ENCODE assay signal across 8 cellular contexts in the genomic region with DNA sequence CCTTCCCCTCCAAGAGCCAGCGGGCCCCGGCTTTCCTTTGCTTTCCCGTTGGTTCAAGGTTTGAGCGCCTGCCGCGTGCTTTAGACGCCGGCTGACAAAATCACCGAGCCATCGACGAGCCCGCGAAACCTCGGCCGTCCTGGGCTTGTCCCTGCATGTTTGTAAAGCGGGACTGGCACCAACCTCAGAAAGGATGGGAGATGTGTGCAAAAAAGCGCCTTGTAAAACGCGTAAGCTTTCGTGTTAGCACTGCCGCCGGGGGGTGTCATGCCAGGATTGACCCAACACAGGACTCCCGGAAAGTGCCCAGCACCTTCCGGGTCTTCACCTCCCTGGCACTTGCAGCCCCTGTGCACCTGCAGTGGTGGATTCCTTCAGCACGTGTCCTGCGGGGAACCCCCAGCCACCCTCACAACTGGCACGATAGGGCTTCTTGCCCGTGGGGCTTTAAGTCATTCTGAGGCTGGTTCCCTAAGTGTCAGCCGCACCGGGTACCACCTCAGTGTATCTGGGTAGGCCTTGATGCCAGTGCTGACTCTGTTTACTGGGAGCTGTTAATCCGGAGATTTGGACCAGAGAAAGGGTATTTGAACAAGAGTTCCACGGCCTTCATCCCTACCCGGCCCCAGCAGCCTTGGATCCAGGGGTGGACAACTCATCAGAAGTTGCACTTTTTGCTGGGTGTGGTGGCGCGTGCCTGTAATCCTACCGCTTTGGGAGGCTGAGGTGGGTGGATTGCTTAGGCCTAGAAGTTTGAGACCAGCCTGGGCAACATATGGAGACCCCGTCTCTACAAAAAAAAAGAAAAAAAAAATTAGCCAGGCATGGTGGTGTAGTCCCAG. TPM values are rescaled to one million over a fixed set of nuclear protein-coding genes. Genes with fewer than 3 reads are reported as not detected.
DNase-seq lines count a peak whose midpoint lies in the region; ATAC-seq, FAIRE-seq and TF ChIP-seq lines count a peak whose summit lies in the region.

No MANE protein-coding gene starts in this region.

- peaks cover 33 to 58% of the 10 kb centered on the region in 2 donors for H3K4me1 Mint-ChIP-seq in stimulated activated naive B cell treated with anti-CD40 and anti-IgM and Interleukin-4, amounts not matched to agents 10 μg/mL and 1 μg/mL and 100 μg/mL, for 72 hours

- BruUV-seq in K562 (replicated peaks; lab: Mats Ljungman, UMichigan), result TSS peak; percentile 58

- WGBS in K562 (ENCODE audit: insufficient coverage, low coverage, missing lambda C conversion rate), result 9% methylated on average over 36 of the region's 37 CpGs

- H3K9ac ChIP-seq in K562 (ENCODE audit: insufficient read depth in 1 of 2, low read depth in 2 of 2, low read length in 2 of 2), result peak overlapping the region; percentile 85 to 97

- peak overlapping the region; percentile 94 to 97 for H3K4me3 Mint-ChIP-seq in stimulated activated naive B cell treated with anti-CD40 and anti-IgM and Interleukin-4, amounts not matched to agents 10 μg/mL and 1 μg/mL and 100 μg/mL, for 72 hours

- H3K27me3 ChIP-seq in RWPE2 (ENCODE audit: insufficient read depth, poor library complexity, severe bottlenecking), result no peaks in the 10 kb centered on the region
- H3K27me3 ChIP-seq in K562 (ENCODE audit: control insufficient read depth in 2 of 2, insufficient read depth in 2 of 2, low read length in 2 of 2), result no peaks in the 10 kb centered on the region
- H3K27me3 ChIP-seq in lower lobe of right lung (ENCODE audit: low read depth), result no peaks in the 10 kb centered on the region

- ATAC-seq in RWPE2 (ENCODE audit: low read depth) (no peak), K562 (no peak), lower lobe of right lung (no peak), HG03159 (IDR thresholded peaks at IDR 0.05; ENCODE audit: unreplicated experiment) (no peak), HG02623 (IDR thresholded peaks at IDR 0.05; ENCODE audit: unreplicated experiment) (no peak)
- peak; percentile 28 to 30 for ATAC-seq in stimulated activated naive B cell treated with anti-CD40 and anti-IgM and Interleukin-4, amounts not matched to agents 10 μg/mL and 1 μg/mL and 100 μg/mL, for 72 hours (replicated peaks)

- in situ Hi-C loops in K562 (cut with MboI), result loop anchor here (25.0 kb wide), 1 partner anchor 103 kb away; no protein-coding TSS in a partner anchor

- peaks cover 18 to 34% of the 10 kb centered on the region in 2 donors for H3K36me3 Mint-ChIP-seq in stimulated activated naive B cell treated with anti-CD40 and anti-IgM and Interleukin-4, amounts not matched to agents 10 μg/mL and 1 μg/mL and 100 μg/mL, for 72 hours

- POLR2A ChIA-PET in K562 (lab: Yijun Ruan, JAX), result interaction anchor here (0.6 to 1.5 kb wide), 12 partner anchors 8 to 752 kb away, joined by 3 to 6 read pairs (median 4); a partner anchor contains a TSS

- no peaks in the 10 kb centered on the region for H3K27me3 Mint-ChIP-seq in stimulated activated naive B cell treated with anti-CD40 and anti-IgM and Interleukin-4, amounts not matched to agents 10 μg/mL and 1 μg/mL and 100 μg/mL, for 72 hours

- peaks cover 17% of the 10 kb centered on the region for H3K36me3 ChIP-seq in RWPE2 (ENCODE audit: low read depth)
- H3K36me3 ChIP-seq in K562 (ENCODE audit: control insufficient read depth, insufficient read depth, low read length), result peaks cover 15% of the 10 kb centered on the region; the same call in 1 of the 3 replicates
- peaks cover 12% of the 10 kb centered on the region for H3K36me3 ChIP-seq in lower lobe of right lung

- H3K4me3 ChIP-seq in RWPE2 (ENCODE audit: severe bottlenecking) (peak overlapping the region; percentile 97), K562 (peak overlapping the region; percentile 82), lower lobe of right lung (peak overlapping the region; percentile 100)

- no peak for TF ChIP-seq POLR2A in K562 (conservative IDR thresholded peaks at IDR 0.05)

- H3K9me3 Mint-ChIP-seq in stimulated activated naive B cell treated with anti-CD40 and anti-IgM and Interleukin-4, amounts not matched to agents 10 μg/mL and 1 μg/mL and 100 μg/mL, for 72 hours, result no peaks in the 10 kb centered on the region

- TF ChIP-seq EP300 in K562 (IDR thresholded peaks at IDR 0.05; ENCODE audit: low read length), result no peak

- no peak for TF ChIP-seq CTCF in RWPE2 (IDR thresholded peaks at IDR 0.05; ENCODE audit: poor library complexity, severe bottlenecking)
- TF ChIP-seq CTCF in K562 (IDR thresholded peaks at IDR 0.05 in 2 of 3, conservative IDR thresholded peaks at IDR 0.05 in 1 of 3; ENCODE audit: insufficient read depth in 2 of 3, low read depth in 1 of 3, low read length in 3 of 3), result no peak
- TF ChIP-seq CTCF in lower lobe of right lung (IDR thresholded peaks at IDR 0.05), result no peak

- H3K9me3 ChIP-seq in RWPE2 (ENCODE audit: severe bottlenecking) (no peaks in the 10 kb centered on the region), K562 (replicated peaks; ENCODE audit: control insufficient read depth, insufficient read depth, low read depth, low read length) (no peaks in the 10 kb centered on the region), lower lobe of right lung (no peaks in the 10 kb centered on the region)

- peaks cover 34% of the 10 kb centered on the region for H3K79me2 ChIP-seq in K562 (ENCODE audit: control insufficient read depth, insufficient read depth, low read length)

- peak; percentile 59 for FAIRE-seq in K562 (lab: Jason Lieb, UNC)

- intact Hi-C loops in K562 (cut with micrococcal nuclease), result loop anchor here (10.0 kb wide), 1 partner anchor 225 kb away; no protein-coding TSS in a partner anchor
- intact Hi-C loops in lower lobe of right lung (cut with DNase I), result no loop called here

- peaks cover 18% of the 10 kb centered on the region for H4K20me1 ChIP-seq in K562 (replicated peaks; ENCODE audit: control insufficient read depth, insufficient read depth, low read length)

- peaks cover 5% of the 10 kb centered on the region for H3K9me1 ChIP-seq in K562 (ENCODE audit: control insufficient read depth, insufficient read depth, low read length)

- H3K4me2 ChIP-seq in K562 (ENCODE audit: insufficient read depth, low read length), result peak overlapping the region; percentile 87

- CTCF ChIA-PET in K562 (lab: Yijun Ruan, JAX; ENCODE audit: low intra/inter-chr PET ratio), result interaction anchor here (0.6 to 0.7 kb wide), 2 partner anchors 110 to 282 kb away, joined by 3 to 4 read pairs; no protein-coding TSS in a partner anchor

- peak overlapping the region; percentile 99 for H3K27ac Mint-ChIP-seq in stimulated activated naive B cell treated with anti-CD40 and anti-IgM and Interleukin-4, amounts not matched to agents 10 μg/mL and 1 μg/mL and 100 μg/mL, for 72 hours

- DNase-seq in NCI-H146 (lab: John Stamatoyannopoulos, UW), result peak; percentile 39
- DNase-seq in NCI-H146 treated with DMSO at 0.1 percent for 48 hours (lab: John Stamatoyannopoulos, UW; ENCODE audit: unreplicated experiment), result no peak
- DNase-seq in RWPE2 (ENCODE audit: low spot score), result no peak
- DNase-seq in K562 (ENCODE audit: extremely low read depth in 1 of 4, low spot score in 3 of 4), result peak in 1 of 4 experiments; percentile 48
- DNase-seq in lower lobe of right lung, result no peak
- peak; percentile 66 for DNase-seq in stimulated activated naive B cell treated with anti-CD40 and anti-IgM and Interleukin-4, amounts not matched to agents 10 μg/mL and 1 μg/mL and 100 μg/mL, for 72 hours

- H3K4me1 ChIP-seq in RWPE2 (ENCODE audit: insufficient read depth, poor library complexity, severe bottlenecking) (no peaks in the 10 kb centered on the region), K562 (replicated peaks in 1 of 2; ENCODE audit: control insufficient read depth in 2 of 2, insufficient read depth in 2 of 2, low read length in 2 of 2) (peaks cover 19 to 89% of the 10 kb centered on the region in 2 experiments), lower lobe of right lung (peaks cover 33% of the 10 kb centered on the region)

- H2AFZ ChIP-seq in K562 (ENCODE audit: low read depth, low read length), result peak overlapping the region; percentile 71; the same call in 1 of the 2 replicates

- H3K27ac ChIP-seq in RWPE2 (ENCODE audit: poor library complexity, severe bottlenecking) (peak overlapping the region; percentile 67), K562 (ENCODE audit: extremely low read depth, low read depth, low read length) (peak overlapping the region; percentile 82), lower lobe of right lung (peak overlapping the region; percentile 89)

- no peak for TF ChIP-seq RAD21 in K562 (CRISPR knock-in tag; conservative IDR thresholded peaks at IDR 0.05 in 1 of 2, IDR thresholded peaks at IDR 0.05 in 1 of 2)

RNA-seq across cellular contexts. Expression of a gene that starts 0.8 kb away (rescaled TPM):
- 68.1 and 75.3 TPM in 2 replicates for total RNA-seq in K562 (2011; cell fraction: chromatin; rRNA removed; ENCODE audit: low replicate concordance)
- 29.2 and 40.8 TPM in 2 replicates for total RNA-seq in K562 (2011; cell fraction: nucleolus; rRNA removed)
- 60.6 and 70.4 TPM in 2 replicates for total RNA-seq in K562 (2011; cell fraction: nucleoplasm; rRNA removed)
- total RNA-seq in K562 (2014; rRNA removed) (107 and 136 TPM in 2 replicates), K562 (2014; rRNA removed; fragmentation: Illumina TruSeq; extraction: Trizol) (102 and 107 TPM in 2 replicates), K562 (2015; rRNA removed; fragmentation: Illumina TruSeq; extraction: Trizol) (84.5 and 90.0 TPM in 2 replicates), K562 (2021) (83.7 and 87.1 TPM in 2 replicates), lower lobe of right lung (24.3 TPM)
- polyA plus RNA-seq in K562 (2011; rRNA removed) (88.8 and 116 TPM in 2 replicates), K562 (2014; fragmentation: Illumina TruSeq; extraction: Trizol) (33.5 and 44.1 TPM in 2 replicates), K562 (2014; fragmentation: Nextera tagmentation; extraction: Ambion mirVana) (10 to 100 TPM; 13.5 to 17.4 TPM), K562 (2014; rRNA removed) (138 and 144 TPM in 2 replicates)
- 77.7 and 122 TPM in 2 replicates for polyA plus RNA-seq in K562 (2011; cell fraction: cytosol; rRNA removed)
- polyA plus RNA-seq in K562 (2011; cell fraction: nucleus; rRNA removed), result 40.8 and 50.9 TPM in 2 replicates
- polyA plus RNA-seq in K562 (2012), result 37.9 and 163 TPM in 2 replicates
- 36.1 and 37.7 TPM in 2 replicates for polyA minus RNA-seq in K562 (2011; rRNA and poly(A)+ RNA removed)
- 4.4 and 14.6 TPM in 2 replicates for polyA minus RNA-seq in K562 (2011; cell fraction: cytosol; rRNA and poly(A)+ RNA removed)
- polyA minus RNA-seq in K562 (2011; cell fraction: nucleus; rRNA and poly(A)+ RNA removed), result 11.4 and 14.2 TPM in 2 replicates

RNA-seq across cellular contexts. Expression of a gene that starts 1.1 kb away (rescaled TPM):
- total RNA-seq in K562 (2011; cell fraction: chromatin; rRNA removed; ENCODE audit: low replicate concordance), result 40.8 and 141 TPM in 2 replicates
- 87.2 and 95.9 TPM in 2 replicates for total RNA-seq in K562 (2011; cell fraction: nucleolus; rRNA removed)
- 46.2 and 50.4 TPM in 2 replicates for total RNA-seq in K562 (2011; cell fraction: nucleoplasm; rRNA removed)
- 10.0 and 18.0 TPM in 2 replicates for total RNA-seq in K562 (2014; rRNA removed)
- 1.8 and 2.1 TPM in 2 replicates for total RNA-seq in K562 (2014; rRNA removed; fragmentation: Illumina TruSeq; extraction: Trizol)
- total RNA-seq in K562 (2015; rRNA removed; fragmentation: Illumina TruSeq; extraction: Trizol), result 5.1 and 5.7 TPM in 2 replicates
- total RNA-seq in K562 (2021), result 24.8 and 29.8 TPM in 2 replicates
- 6.6 and 9.8 TPM in 2 replicates for polyA plus RNA-seq in K562 (2011; rRNA removed)
- polyA plus RNA-seq in K562 (2011; cell fraction: cytosol; rRNA removed), result 8.0 and 15.3 TPM in 2 replicates
- 105 and 184 TPM in 2 replicates for polyA plus RNA-seq in K562 (2011; cell fraction: nucleus; rRNA removed)
- polyA plus RNA-seq in K562 (2012), result 12.5 and 21.3 TPM in 2 replicates
- polyA plus RNA-seq in K562 (2014; fragmentation: Illumina TruSeq; extraction: Trizol), result 5.3 and 7.2 TPM in 2 replicates
- under 1 TPM; 0.80 to 0.81 TPM for polyA plus RNA-seq in K562 (2014; fragmentation: Nextera tagmentation; extraction: Ambion mirVana)
- polyA plus RNA-seq in K562 (2014; rRNA removed), result 15.2 and 22.7 TPM in 2 replicates
- polyA minus RNA-seq in K562 (2011; rRNA and poly(A)+ RNA removed), result 3.7 and 4.7 TPM in 2 replicates
- 4.6 and 6.4 TPM in 2 replicates for polyA minus RNA-seq in K562 (2011; cell fraction: cytosol; rRNA and poly(A)+ RNA removed)
- 37.2 and 42.8 TPM in 2 replicates for polyA minus RNA-seq in K562 (2011; cell fraction: nucleus; rRNA and poly(A)+ RNA removed)
- total RNA-seq in lower lobe of right lung, result 43.2 TPM

RNA-seq across cellular contexts. Expression of a gene that starts 17.2 kb away (rescaled TPM):
- total RNA-seq in K562 (2011; cell fraction: chromatin; rRNA removed; ENCODE audit: low replicate concordance), result 15.6 and 46.2 TPM in 2 replicates
- 30.3 and 31.2 TPM in 2 replicates for total RNA-seq in K562 (2011; cell fraction: nucleolus; rRNA removed)
- 11.7 and 22.0 TPM in 2 replicates for total RNA-seq in K562 (2011; cell fraction: nucleoplasm; rRNA removed)
- total RNA-seq in K562 (2014; rRNA removed) (18.3 and 21.2 TPM in 2 replicates), K562 (2014; rRNA removed; fragmentation: Illumina TruSeq; extraction: Trizol) (0.99 and 1.2 TPM in 2 replicates), K562 (2015; rRNA removed; fragmentation: Illumina TruSeq; extraction: Trizol) (6.3 and 8.8 TPM in 2 replicates), K562 (2021) (14.9 and 16.7 TPM in 2 replicates), lower lobe of right lung (8.3 TPM)
- polyA plus RNA-seq in K562 (2011; rRNA removed) (2.3 and 4.7 TPM in 2 replicates), K562 (2014; fragmentation: Illumina TruSeq; extraction: Trizol) (1.7 and 5.3 TPM in 2 replicates), K562 (2014; fragmentation: Nextera tagmentation; extraction: Ambion mirVana) (under 1 TPM; 0.24 to 0.34 TPM), K562 (2014; rRNA removed) (12.4 and 17.1 TPM in 2 replicates)
- 3.2 and 5.1 TPM in 2 replicates for polyA plus RNA-seq in K562 (2011; cell fraction: cytosol; rRNA removed)
- 21.2 and 39.0 TPM in 2 replicates for polyA plus RNA-seq in K562 (2011; cell fraction: nucleus; rRNA removed)
- polyA plus RNA-seq in K562 (2012), result 16.5 and 26.3 TPM in 2 replicates
- 1.1 and 1.4 TPM in 2 replicates for polyA minus RNA-seq in K562 (2011; rRNA and poly(A)+ RNA removed)
- polyA minus RNA-seq in K562 (2011; cell fraction: cytosol; rRNA and poly(A)+ RNA removed), result 4.2 and 7.9 TPM in 2 replicates
- 7.3 and 8.8 TPM in 2 replicates for polyA minus RNA-seq in K562 (2011; cell fraction: nucleus; rRNA and poly(A)+ RNA removed)

RNA-seq across cellular contexts. Expression of a gene that starts 55.2 kb away (rescaled TPM):
- total RNA-seq in K562 (2011; cell fraction: chromatin; rRNA removed; ENCODE audit: low replicate concordance), result 96.2 and 235 TPM in 2 replicates
- 109 and 114 TPM in 2 replicates for total RNA-seq in K562 (2011; cell fraction: nucleolus; rRNA removed)
- 104 and 132 TPM in 2 replicates for total RNA-seq in K562 (2011; cell fraction: nucleoplasm; rRNA removed)
- total RNA-seq in K562 (2014; rRNA removed) (35.6 and 35.8 TPM in 2 replicates), K562 (2014; rRNA removed; fragmentation: Illumina TruSeq; extraction: Trizol) (4.3 and 5.2 TPM in 2 replicates), K562 (2015; rRNA removed; fragmentation: Illumina TruSeq; extraction: Trizol) (15.5 and 16.1 TPM in 2 replicates), K562 (2021) (52.8 and 54.2 TPM in 2 replicates), lower lobe of right lung (98.1 TPM)
- polyA plus RNA-seq in K562 (2011; rRNA removed) (13.1 and 18.0 TPM in 2 replicates), K562 (2014; fragmentation: Illumina TruSeq; extraction: Trizol) (13.8 and 24.0 TPM in 2 replicates), K562 (2014; fragmentation: Nextera tagmentation; extraction: Ambion mirVana) (under 1 TPM; 0.45 to 0.92 TPM), K562 (2014; rRNA removed) (31.7 and 32.1 TPM in 2 replicates)
- 18.4 and 29.4 TPM in 2 replicates for polyA plus RNA-seq in K562 (2011; cell fraction: cytosol; rRNA removed)
- 50.2 and 67.4 TPM in 2 replicates for polyA plus RNA-seq in K562 (2011; cell fraction: nucleus; rRNA removed)
- 38.9 and 86.6 TPM in 2 replicates for polyA plus RNA-seq in K562 (2012)
- polyA minus RNA-seq in K562 (2011; rRNA and poly(A)+ RNA removed), result 16.9 and 24.8 TPM in 2 replicates
- polyA minus RNA-seq in K562 (2011; cell fraction: cytosol; rRNA and poly(A)+ RNA removed), result 54.3 and 65.3 TPM in 2 replicates
- polyA minus RNA-seq in K562 (2011; cell fraction: nucleus; rRNA and poly(A)+ RNA removed), result 28.7 and 33.2 TPM in 2 replicates

Comparison
In these comparisons a context has a peak if more than half of its experiments do, and no peak if none do; other contexts are left out.
1. DNase-seq: peak in NCI-H146 (single experiment) and stimulated activated naive B cell treated with anti-CD40 and anti-IgM and Interleukin-4, amounts not matched to agents 10 μg/mL and 1 μg/mL and 100 μg/mL, for 72 hours (single experiment); none in NCI-H146 treated with DMSO at 0.1 percent for 48 hours (single experiment), RWPE2 (single experiment) and lower lobe of right lung (single experiment).
2. ATAC-seq: peak in stimulated activated naive B cell treated with anti-CD40 and anti-IgM and Interleukin-4, amounts not matched to agents 10 μg/mL and 1 μg/mL and 100 μg/mL, for 72 hours (2 of 2); none in RWPE2 (single experiment), K562 (single experiment), lower lobe of right lung (0 of 2), HG03159 (single experiment) and HG02623 (single experiment).
3. Peak in every context shown above with its lines, with median percentiles within 50 percentile points of each other: H3K27ac ChIP-seq and H3K4me3 ChIP-seq.